Comparison of ENCODE assay signal across 1 cellular context in genomic region chr12:57476162-57476992, GRCh38.
TF ChIP-seq lines count a peak whose summit lies in the region.

No MANE protein-coding gene starts in this region.

TF ChIP-seq in HCT116, 20 proteins besides CTCF, POLR2A, EP300 and RAD21 (continued from another document):
- TF ChIP-seq, protein P1, sequence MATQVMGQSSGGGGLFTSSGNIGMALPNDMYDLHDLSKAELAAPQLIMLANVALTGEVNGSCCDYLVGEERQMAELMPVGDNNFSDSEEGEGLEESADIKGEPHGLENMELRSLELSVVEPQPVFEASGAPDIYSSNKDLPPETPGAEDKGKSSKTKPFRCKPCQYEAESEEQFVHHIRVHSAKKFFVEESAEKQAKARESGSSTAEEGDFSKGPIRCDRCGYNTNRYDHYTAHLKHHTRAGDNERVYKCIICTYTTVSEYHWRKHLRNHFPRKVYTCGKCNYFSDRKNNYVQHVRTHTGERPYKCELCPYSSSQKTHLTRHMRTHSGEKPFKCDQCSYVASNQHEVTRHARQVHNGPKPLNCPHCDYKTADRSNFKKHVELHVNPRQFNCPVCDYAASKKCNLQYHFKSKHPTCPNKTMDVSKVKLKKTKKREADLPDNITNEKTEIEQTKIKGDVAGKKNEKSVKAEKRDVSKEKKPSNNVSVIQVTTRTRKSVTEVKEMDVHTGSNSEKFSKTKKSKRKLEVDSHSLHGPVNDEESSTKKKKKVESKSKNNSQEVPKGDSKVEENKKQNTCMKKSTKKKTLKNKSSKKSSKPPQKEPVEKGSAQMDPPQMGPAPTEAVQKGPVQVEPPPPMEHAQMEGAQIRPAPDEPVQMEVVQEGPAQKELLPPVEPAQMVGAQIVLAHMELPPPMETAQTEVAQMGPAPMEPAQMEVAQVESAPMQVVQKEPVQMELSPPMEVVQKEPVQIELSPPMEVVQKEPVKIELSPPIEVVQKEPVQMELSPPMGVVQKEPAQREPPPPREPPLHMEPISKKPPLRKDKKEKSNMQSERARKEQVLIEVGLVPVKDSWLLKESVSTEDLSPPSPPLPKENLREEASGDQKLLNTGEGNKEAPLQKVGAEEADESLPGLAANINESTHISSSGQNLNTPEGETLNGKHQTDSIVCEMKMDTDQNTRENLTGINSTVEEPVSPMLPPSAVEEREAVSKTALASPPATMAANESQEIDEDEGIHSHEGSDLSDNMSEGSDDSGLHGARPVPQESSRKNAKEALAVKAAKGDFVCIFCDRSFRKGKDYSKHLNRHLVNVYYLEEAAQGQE (IDR thresholded peaks at IDR 0.05; ENCODE audit: low read depth), result no peak
- TF ChIP-seq MAX (IDR thresholded peaks at IDR 0.05), result no peak
- TF ChIP-seq FOSL1 (IDR thresholded peaks at IDR 0.05; ENCODE audit: low read depth), result no peak
- TF ChIP-seq, protein P2, sequence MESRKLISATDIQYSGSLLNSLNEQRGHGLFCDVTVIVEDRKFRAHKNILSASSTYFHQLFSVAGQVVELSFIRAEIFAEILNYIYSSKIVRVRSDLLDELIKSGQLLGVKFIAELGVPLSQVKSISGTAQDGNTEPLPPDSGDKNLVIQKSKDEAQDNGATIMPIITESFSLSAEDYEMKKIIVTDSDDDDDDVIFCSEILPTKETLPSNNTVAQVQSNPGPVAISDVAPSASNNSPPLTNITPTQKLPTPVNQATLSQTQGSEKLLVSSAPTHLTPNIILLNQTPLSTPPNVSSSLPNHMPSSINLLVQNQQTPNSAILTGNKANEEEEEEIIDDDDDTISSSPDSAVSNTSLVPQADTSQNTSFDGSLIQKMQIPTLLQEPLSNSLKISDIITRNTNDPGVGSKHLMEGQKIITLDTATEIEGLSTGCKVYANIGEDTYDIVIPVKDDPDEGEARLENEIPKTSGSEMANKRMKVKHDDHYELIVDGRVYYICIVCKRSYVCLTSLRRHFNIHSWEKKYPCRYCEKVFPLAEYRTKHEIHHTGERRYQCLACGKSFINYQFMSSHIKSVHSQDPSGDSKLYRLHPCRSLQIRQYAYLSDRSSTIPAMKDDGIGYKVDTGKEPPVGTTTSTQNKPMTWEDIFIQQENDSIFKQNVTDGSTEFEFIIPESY (IDR thresholded peaks at IDR 0.05; ENCODE audit: extremely low read depth, insufficient replicate concordance, low read length), result no peak
- no peak for TF ChIP-seq EZH2 (IDR thresholded peaks at IDR 0.05)
- TF ChIP-seq, protein P3, sequence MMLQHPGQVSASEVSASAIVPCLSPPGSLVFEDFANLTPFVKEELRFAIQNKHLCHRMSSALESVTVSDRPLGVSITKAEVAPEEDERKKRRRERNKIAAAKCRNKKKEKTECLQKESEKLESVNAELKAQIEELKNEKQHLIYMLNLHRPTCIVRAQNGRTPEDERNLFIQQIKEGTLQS (IDR thresholded peaks at IDR 0.05), result no peak
